ENCODE assay signal across 29 cellular contexts in the genomic region with DNA sequence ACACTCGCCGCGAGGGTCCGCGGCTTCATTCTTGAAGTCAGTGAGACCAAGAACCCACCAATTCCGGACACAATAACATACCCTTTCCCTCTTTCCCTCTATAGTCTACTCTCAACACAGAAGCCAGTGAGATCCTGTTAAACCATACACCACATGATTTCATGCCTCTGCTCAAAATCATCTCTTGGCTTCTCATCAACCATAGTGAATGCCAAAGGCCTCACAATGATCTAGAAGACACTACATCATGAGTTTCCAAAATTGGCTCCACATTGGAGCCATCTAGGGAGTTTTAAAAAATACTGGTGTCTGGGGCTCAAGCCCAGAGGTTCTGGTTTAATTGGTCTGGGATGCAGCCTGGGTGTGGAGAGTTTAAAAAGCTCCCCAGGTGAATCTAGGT.
"Had no signal": no experiment of that assay in that cellular context is flagged by ENCODE, and none has a peak within 500 bp of the region (broad histone marks: within the 10 kb centered on the region; RNA-seq: fewer than 3 reads in every experiment).

No MANE protein-coding gene starts in this region.

- H3K4me1 ChIP-seq: colonic mucosa, esophagus squamous epithelium, foreskin keratinocyte, gastroesophageal sphincter, heart left ventricle, left lung, lower lobe of right lung had no signal

- H3K4me3 Mint-ChIP-seq: effector memory CD8-positive, alpha-beta T cell; endodermal cell; mesothelial cell of epicardium had no signal

- DNase-seq: colonic mucosa; cortex of kidney; effector CD8-positive, alpha-beta T cell; effector memory CD8-positive, alpha-beta T cell; endodermal cell; erythroblast; esophagus squamous epithelium; foreskin keratinocyte; heart left ventricle; hypothalamus; immature natural killer cell; islet precursor cell; kidney; left cardiac atrium; left lung; left ventricle myocardium superior; lower lobe of right lung; mesenchymal stem cell; mucosa of descending colon; naive B cell; naive thymus-derived CD8-positive, alpha-beta T cell had no signal

- H3K27ac ChIP-seq: colonic mucosa, epithelial cell of prostate, esophagus squamous epithelium, foreskin keratinocyte, gastroesophageal sphincter, heart left ventricle, hepatocyte, left lung, lower lobe of right lung had no signal

- H3K27ac Mint-ChIP-seq: dendritic cell treated with granulocyte-macrophage colony-stimulating factor and Interleukin-4, amounts not matched to agents 40 ng/mL and 50 ng/mL, for 4 days; effector memory CD8-positive, alpha-beta T cell; endodermal cell; immature natural killer cell; mesothelial cell of epicardium; naive thymus-derived CD8-positive, alpha-beta T cell had no signal

- H3K4me3 ChIP-seq: colonic mucosa, esophagus squamous epithelium, gastroesophageal sphincter, heart left ventricle, hepatocyte, left lung, lower lobe of right lung, mucosa of descending colon had no signal

- ATAC-seq: effector memory CD8-positive, alpha-beta T cell; esophagus mucosa; foreskin keratinocyte; gastroesophageal sphincter; heart left ventricle; left cardiac atrium; left lung; left ventricle myocardium superior; lower lobe of right lung; mucosa of descending colon; naive thymus-derived CD8-positive, alpha-beta T cell had no signal

- H2AFZ ChIP-seq: hepatocyte had no signal

- H3K9me3 Mint-ChIP-seq: effector memory CD8-positive, alpha-beta T cell had no signal

- H3K36me3 ChIP-seq: colonic mucosa, esophagus squamous epithelium, gastroesophageal sphincter, heart left ventricle, left lung, lower lobe of right lung had no signal

- H3K27me3 ChIP-seq: colonic mucosa, esophagus squamous epithelium, foreskin keratinocyte, gastroesophageal sphincter, hepatocyte, left lung had no signal

- H3K36me3 Mint-ChIP-seq: immature natural killer cell, naive B cell had no signal

- H3K27me3 Mint-ChIP-seq: effector memory CD8-positive, alpha-beta T cell had no signal

- H3K9me3 ChIP-seq: colonic mucosa, gastroesophageal sphincter, left lung, lower lobe of right lung, mucosa of descending colon had no signal

- H3K4me1 Mint-ChIP-seq: endodermal cell; immature natural killer cell; naive B cell; naive thymus-derived CD8-positive, alpha-beta T cell had no signal

- H3K79me2 ChIP-seq: hepatocyte had no signal

- H3K4me2 ChIP-seq: hepatocyte had no signal

- FAIRE-seq: endometrium, frontal cortex, kidney had no signal
